10 cellular contexts compared by ENCODE assay signal in genomic region chr6:158909938-158910337, GRCh38.
DNase-seq lines count a peak whose midpoint lies in the region; ATAC-seq and TF ChIP-seq lines count a peak whose summit lies in the region.
"Had no signal": no experiment of that assay in that cellular context is flagged by ENCODE, and none has a peak within 500 bp of the region (broad histone marks: within the 10 kb centered on the region; RNA-seq: fewer than 3 reads in every experiment).

No MANE protein-coding gene starts in this region.

- H3K4me3 ChIP-seq in BLaER1 treated with 17β-estradiol and CSF1 and Interleukin-3, amounts not matched to agents 10 nM and 100 nM: no peak overlapping the region
- peak overlapping the region; percentile 42 for H3K4me3 ChIP-seq in HUES48 (ENCODE audit: low read depth, low read length)
- H3K4me3 ChIP-seq in lower lobe of right lung: peak overlapping the region; percentile 10
- H3K4me3 ChIP-seq in right atrium auricular region: no peak overlapping the region

- no peaks in the 10 kb centered on the region for H3K27me3 ChIP-seq in BLaER1 treated with 17β-estradiol and CSF1 and Interleukin-3, amounts not matched to agents 10 nM and 100 nM
- H3K27me3 ChIP-seq in HUES48 (ENCODE audit: control insufficient read depth, insufficient read depth, low read length) (no peaks in the 10 kb centered on the region), lower lobe of right lung (ENCODE audit: low read depth) (no peaks in the 10 kb centered on the region), right atrium auricular region (no peaks in the 10 kb centered on the region)

- ATAC-seq in lower lobe of right lung (peak; percentile 74 to 89), sciatic nerve (no peak), GM21360 (IDR thresholded peaks at IDR 0.05; ENCODE audit: unreplicated experiment) (no peak)

- H3K36me3 ChIP-seq in BLaER1 treated with 17β-estradiol and CSF1 and Interleukin-3, amounts not matched to agents 10 nM and 100 nM: no peaks in the 10 kb centered on the region
- H3K36me3 ChIP-seq in HUES48 (ENCODE audit: control insufficient read depth, insufficient read depth, low read length): no peaks in the 10 kb centered on the region
- no peaks in the 10 kb centered on the region for H3K36me3 ChIP-seq in lower lobe of right lung
- no peaks in the 10 kb centered on the region for H3K36me3 ChIP-seq in right atrium auricular region

- peaks cover 17 to 27% (median 22%) of the 10 kb centered on the region in 11 experiments for H3K9me3 ChIP-seq in BLaER1 treated with 17β-estradiol and CSF1 and Interleukin-3, amounts not matched to agents 10 nM and 100 nM (replicated peaks in 1 of 11)
- peaks cover 15% of the 10 kb centered on the region for H3K9me3 ChIP-seq in HUES48 (ENCODE audit: control insufficient read depth, insufficient read depth, low read length)
- peaks cover 15% of the 10 kb centered on the region for H3K9me3 ChIP-seq in lower lobe of right lung
- peaks cover 5 to 16% of the 10 kb centered on the region in 2 donors for H3K9me3 ChIP-seq in right atrium auricular region

- peak overlapping the region in 2 of 11 experiments; percentile 28 to 61; a peak in 1 of 22 replicates for H3K27ac ChIP-seq in BLaER1 treated with 17β-estradiol and CSF1 and Interleukin-3, amounts not matched to agents 10 nM and 100 nM
- H3K27ac ChIP-seq in HUES48 (ENCODE audit: low read depth, low read length) (peak overlapping the region; percentile 94), lower lobe of right lung (peak overlapping the region; percentile 73), right atrium auricular region (no peak overlapping the region), substantia nigra (ENCODE audit: low read depth, low read length, poor library complexity, severe bottlenecking) (no peak overlapping the region)

- no peaks in the 10 kb centered on the region for H4K20me1 ChIP-seq in BLaER1 treated with 17β-estradiol and CSF1 and Interleukin-3, amounts not matched to agents 10 nM and 100 nM

- peaks cover 28 to 36% (median 31%) of the 10 kb centered on the region in 10 experiments for H3K4me1 ChIP-seq in BLaER1 treated with 17β-estradiol and CSF1 and Interleukin-3, amounts not matched to agents 10 nM and 100 nM
- peaks cover 34% of the 10 kb centered on the region for H3K4me1 ChIP-seq in HUES48 (ENCODE audit: control insufficient read depth, insufficient read depth, low read length)
- peaks cover 7% of the 10 kb centered on the region for H3K4me1 ChIP-seq in lower lobe of right lung
- H3K4me1 ChIP-seq in right atrium auricular region: no peaks in the 10 kb centered on the region

- peak overlapping the region; percentile 71 to 93 (median 84); a peak in 21 of 22 replicates for H3K4me2 ChIP-seq in BLaER1 treated with 17β-estradiol and CSF1 and Interleukin-3, amounts not matched to agents 10 nM and 100 nM

- TF ChIP-seq CTCF in lower lobe of right lung (IDR thresholded peaks at IDR 0.05): no peak
- TF ChIP-seq CTCF in right atrium auricular region (IDR thresholded peaks at IDR 0.05): no peak

- DNase-seq in astrocyte of the hippocampus (ENCODE audit: low read depth, low spot score) (peak; percentile 43), lower lobe of right lung (no peak), sciatic nerve (ENCODE audit: low spot score) (no peak), right atrium auricular region (ENCODE audit: low spot score) (no peak), substantia nigra (lab: John Stamatoyannopoulos, UW) (no peak)
- DNase-seq: effector memory CD4-positive, alpha-beta T cell; NCI-H226 had no signal

- peak overlapping the region in 1 of 11 experiments; percentile 38; a peak in 2 of 22 replicates for H3K9ac ChIP-seq in BLaER1 treated with 17β-estradiol and CSF1 and Interleukin-3, amounts not matched to agents 10 nM and 100 nM
- peak overlapping the region; percentile 70 for H3K9ac ChIP-seq in HUES48 (ENCODE audit: low read depth, low read length)

- intact Hi-C loops in lower lobe of right lung (cut with DNase I): no loop called here
- intact Hi-C loops in sciatic nerve (cut with DNase I): no loop called here

Comparison
In these comparisons a context has a peak if more than half of its experiments do, and no peak if none do; other contexts are left out.
1. H3K27ac ChIP-seq: peak in HUES48 (single experiment) and lower lobe of right lung (single experiment); none in right atrium auricular region (0 of 2) and substantia nigra (single experiment).
2. H3K4me3 ChIP-seq: peak in HUES48 (single experiment) and lower lobe of right lung (single experiment); none in BLaER1 treated with 17β-estradiol and CSF1 and Interleukin-3, amounts not matched to agents 10 nM and 100 nM (0 of 10) and right atrium auricular region (0 of 2).
3. ATAC-seq: peak in lower lobe of right lung (2 of 2); none in sciatic nerve (single experiment) and GM21360 (single experiment).